ENCODE assay signal across 19 cellular contexts in the genomic region with DNA sequence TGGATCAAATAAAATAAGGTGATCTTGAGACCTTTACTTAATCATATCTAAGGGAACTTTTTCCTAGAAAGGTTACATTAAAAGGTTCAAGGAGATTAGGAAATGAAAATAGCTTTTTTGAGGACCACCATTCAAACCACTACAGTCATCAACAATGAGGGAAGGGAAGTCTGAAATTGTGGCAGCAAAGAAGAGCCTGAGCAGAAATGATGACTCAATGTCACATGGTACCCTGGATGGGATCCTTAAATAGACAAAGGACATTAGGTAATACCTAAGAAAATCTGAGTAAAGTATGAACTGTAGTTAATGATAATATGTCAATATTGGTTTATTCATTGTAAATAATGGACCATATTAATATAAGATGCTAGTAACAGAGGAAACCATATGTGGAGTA.
DNase-seq lines count a peak whose midpoint lies in the region; FAIRE-seq and TF ChIP-seq lines count a peak whose summit lies in the region.
"Had no signal": no experiment of that assay in that cellular context is flagged by ENCODE, and none has a peak within 500 bp of the region (broad histone marks: within the 10 kb centered on the region; RNA-seq: fewer than 3 reads in every experiment).

No MANE protein-coding gene starts in this region.

- H3K9me3 ChIP-seq in stomach (no peaks in the 10 kb centered on the region), Peyer's patch (no peaks in the 10 kb centered on the region), trophoblast cell (ENCODE audit: insufficient read depth, low read depth, low read length) (no peaks in the 10 kb centered on the region)
- H3K9me3 ChIP-seq: neutrophil, right lobe of liver, suprapubic skin had no signal

- peak overlapping the region; percentile 3 for H3K27ac Mint-ChIP-seq in nephron progenitor cell
- H3K27ac Mint-ChIP-seq: activated naive CD4-positive, alpha-beta T cell treated with anti-CD3 and anti-CD28 coated beads, Interleukin-2, amount 50 U/mL, for 72 hours had no signal

- no peaks in the 10 kb centered on the region for H3K27me3 Mint-ChIP-seq in nephron progenitor cell (ENCODE audit: low read depth, poor library complexity)

- peaks cover 7% of the 10 kb centered on the region for H3K9me3 Mint-ChIP-seq in nephron progenitor cell

- H3K4me1 ChIP-seq in stomach: peaks cover 0 to 6% (median 0%) of the 10 kb centered on the region in 4 donors
- H3K4me1 ChIP-seq in Peyer's patch: no peaks in the 10 kb centered on the region
- H3K4me1 ChIP-seq in trophoblast cell (ENCODE audit: control insufficient read depth in 1 of 2, insufficient read depth in 2 of 2, low read length in 2 of 2): no peaks in the 10 kb centered on the region
- H3K4me1 ChIP-seq: right lobe of liver, suprapubic skin had no signal

- H2BK120ac ChIP-seq in trophoblast cell (ENCODE audit: insufficient read depth, low read length, poor library complexity): no peak overlapping the region

- no peak for TF ChIP-seq EP300 in stomach (IDR thresholded peaks at IDR 0.05)

- no peak overlapping the region for H3K4ac ChIP-seq in trophoblast cell (ENCODE audit: low read depth, low read length)

- H4K12ac ChIP-seq in trophoblast cell (ENCODE audit: low read depth, low read length): no peak overlapping the region

- no peaks in the 10 kb centered on the region for H3K36me3 ChIP-seq in stomach
- no peaks in the 10 kb centered on the region for H3K36me3 ChIP-seq in Peyer's patch
- H3K36me3 ChIP-seq in trophoblast cell (ENCODE audit: control insufficient read depth in 1 of 2, insufficient read depth in 2 of 2, low read length in 2 of 2): no peaks in the 10 kb centered on the region
- H3K36me3 ChIP-seq: cardiac muscle cell, neutrophil, right lobe of liver, SJCRH30, suprapubic skin had no signal

- H3K27me3 ChIP-seq in stomach (no peaks in the 10 kb centered on the region), Peyer's patch (no peaks in the 10 kb centered on the region), trophoblast cell (ENCODE audit: insufficient read depth, low read length) (no peaks in the 10 kb centered on the region)
- H3K27me3 ChIP-seq: cardiac muscle cell, neutrophil, right lobe of liver, SJCRH30, suprapubic skin had no signal

- no peak overlapping the region for H3K9ac ChIP-seq in trophoblast cell (ENCODE audit: low read length)

- H2BK5ac ChIP-seq in trophoblast cell (ENCODE audit: low read depth, low read length, poor library complexity): no peak overlapping the region

- H3K79me1 ChIP-seq in trophoblast cell (ENCODE audit: low read length): no peaks in the 10 kb centered on the region

- no peak overlapping the region for H3K14ac ChIP-seq in trophoblast cell (ENCODE audit: low read length)

- TF ChIP-seq CTCF in nephron progenitor cell (IDR thresholded peaks at IDR 0.05) (no peak), stomach (IDR thresholded peaks at IDR 0.05) (no peak), Peyer's patch (IDR thresholded peaks at IDR 0.05) (no peak)

- H3K27ac ChIP-seq in stomach (no peak overlapping the region), Peyer's patch (no peak overlapping the region), trophoblast cell (ENCODE audit: low read depth, low read length) (no peak overlapping the region)
- H3K27ac ChIP-seq: cardiac muscle cell, neutrophil, right lobe of liver, SJCRH30, suprapubic skin had no signal

- no peak for TF ChIP-seq POLR2A in H54 (IDR thresholded peaks at IDR 0.05; ENCODE audit: low read depth, low read length)
- no peak for TF ChIP-seq POLR2A in stomach (IDR thresholded peaks at IDR 0.05)
- TF ChIP-seq POLR2A in Peyer's patch (IDR thresholded peaks at IDR 0.05): no peak

- no peak overlapping the region for H3K4me2 ChIP-seq in trophoblast cell (ENCODE audit: low read length)

- no peaks in the 10 kb centered on the region for H3K79me2 ChIP-seq in trophoblast cell (ENCODE audit: control insufficient read depth, insufficient read depth, low read length, poor library complexity)

- peaks cover 13% of the 10 kb centered on the region for H3K4me1 Mint-ChIP-seq in nephron progenitor cell

- intact Hi-C loops in stomach (cut with DNase I; ENCODE audit: low total_unique reads): no loop called here

- H2BK12ac ChIP-seq in trophoblast cell (ENCODE audit: low read length): no peak overlapping the region

- H3K23ac ChIP-seq in trophoblast cell (ENCODE audit: low read length): no peak overlapping the region

- peak; percentile 80 for FAIRE-seq in H54 (lab: Jason Lieb, UNC)

- DNase-seq in H54 (ENCODE audit: insufficient read length, low spot score) (no peak), NOMO-1 treated with DMSO at 0.1 percent for 48 hours (lab: John Stamatoyannopoulos, UW; ENCODE audit: unreplicated experiment) (peak; percentile 97), dermis blood vessel endothelial cell (peak; percentile 19), nephron progenitor cell (no peak), stomach (no peak), Peyer's patch (no peak), trophoblast cell (no peak)
- DNase-seq: activated CD4-positive, alpha-beta T cell treated with anti-CD3 and anti-CD28 coated beads for 48 hours; C1 segment of cervical spinal cord; DMS79; MM.1S; NCI-H2081; right lobe of liver; SJCRH30; stimulated activated CD4-positive, alpha-beta T cell treated with anti-CD3 and anti-CD28 coated beads, Interleukin-2, amount 100 ng/mL, for 24 hours had no signal

- H3K4me3 ChIP-seq in stomach: no peak overlapping the region
- H3K4me3 ChIP-seq in Peyer's patch: no peak overlapping the region
- H3K4me3 ChIP-seq in trophoblast cell (ENCODE audit: low read depth, low read length): no peak overlapping the region
- H3K4me3 ChIP-seq: cardiac muscle cell, right lobe of liver, SJCRH30, suprapubic skin had no signal

- H4K8ac ChIP-seq in trophoblast cell (ENCODE audit: low read depth, low read length): no peak overlapping the region

- H3K4me3 Mint-ChIP-seq in nephron progenitor cell: no peak overlapping the region

- H3K36me3 Mint-ChIP-seq in nephron progenitor cell (ENCODE audit: low read depth): no peaks in the 10 kb centered on the region

- no peak overlapping the region for H3K18ac ChIP-seq in trophoblast cell (ENCODE audit: low read length)

- H4K91ac ChIP-seq in trophoblast cell (ENCODE audit: low read depth, low read length): no peak overlapping the region

- no peak overlapping the region for H2AK5ac ChIP-seq in trophoblast cell (ENCODE audit: low read length)

- H2AFZ ChIP-seq in trophoblast cell (ENCODE audit: insufficient read depth, low read length, poor library complexity): no peak overlapping the region

Comparison
In these comparisons a context has a peak if more than half of its experiments do, and no peak if none do; other contexts are left out.
1. DNase-seq: peak in NOMO-1 treated with DMSO at 0.1 percent for 48 hours (single experiment) and dermis blood vessel endothelial cell (single experiment); none in H54 (single experiment), nephron progenitor cell (single experiment), stomach (single experiment), Peyer's patch (0 of 3) and trophoblast cell (0 of 2).